In genomic region chr2:439077-439476, GRCh38 we compare ENCODE assay signal across 21 cellular contexts.
DNase-seq lines count a peak whose midpoint lies in the region; ATAC-seq, FAIRE-seq and TF ChIP-seq lines count a peak whose summit lies in the region.
"Had no signal": no experiment of that assay in that cellular context is flagged by ENCODE, and none has a peak within 500 bp of the region (broad histone marks: within the 10 kb centered on the region; RNA-seq: fewer than 3 reads in every experiment).

No MANE protein-coding gene starts in this region.

- no peak for TF ChIP-seq RAD21 in A549 (conservative IDR thresholded peaks at IDR 0.05 in 1 of 2, IDR thresholded peaks at IDR 0.05 in 1 of 2)

- intact Hi-C loops in naive thymus-derived CD4-positive, alpha-beta T cell (cut with micrococcal nuclease), result loop anchor here (2.0 to 5.0 kb wide), 3 partner anchors 44 to 177 kb away; partner anchors contain the start of genes ACP1 (in 2 of the 2) and SH3YL1 (in 2 of the 2)

- POLR2A ChIA-PET in A549 (lab: Yijun Ruan, JAX), result no interaction called here
- POLR2A ChIA-PET in naive thymus-derived CD4-positive, alpha-beta T cell (lab: Charles Lee), result interaction anchor here (1.5 to 2.5 kb wide), 2 partner anchors 15 to 45 kb away, joined by 7 to 10 read pairs; no protein-coding TSS in a partner anchor

- no peaks in the 10 kb centered on the region for H3K27me3 ChIP-seq in WERI-Rb-1 (ENCODE audit: insufficient read depth, low read depth, severe bottlenecking)
- no peaks in the 10 kb centered on the region for H3K27me3 ChIP-seq in naive thymus-derived CD4-positive, alpha-beta T cell (ENCODE audit: control insufficient read depth in 2 of 2, insufficient read depth in 2 of 2, low read length in 2 of 2)
- H3K27me3 ChIP-seq: adrenal gland had no signal

- H3K27ac ChIP-seq in A549 (no peak overlapping the region), WERI-Rb-1 (no peak overlapping the region)
- no peak overlapping the region for H3K27ac ChIP-seq in naive thymus-derived CD4-positive, alpha-beta T cell (ENCODE audit: low read depth, low read length)
- H3K27ac ChIP-seq: GM23248 had no signal

- no peaks in the 10 kb centered on the region for H3K9me3 Mint-ChIP-seq in naive thymus-derived CD4-positive, alpha-beta T cell

- DNase-seq in A549 (ENCODE audit: low read depth in 1 of 2, low spot score in 1 of 2) (no peak), ELF-1 (ENCODE audit: low read depth, low spot score) (peak; percentile 38), WERI-Rb-1 (peak; percentile 85), H4 (ENCODE audit: low spot score) (no peak)
- DNase-seq in naive thymus-derived CD4-positive, alpha-beta T cell, result no peak
- no peak for DNase-seq in stimulated activated CD8-positive, alpha-beta memory T cell treated with anti-CD3 and anti-CD28 coated beads, Interleukin-4, amount 100 ng/mL, for 48 hours
- DNase-seq: activated CD4-positive, CD25-positive, alpha-beta regulatory T cell; activated effector memory CD4-positive, alpha-beta T cell treated with Interleukin-2 at 50 U/mL for 16 hours; Calu3; effector CD4-positive, alpha-beta T cell; GF-D8; GM23248; IMR-90; NCI-H2029; stimulated activated CD4-positive, alpha-beta T cell treated with anti-CD3 and anti-CD28 coated beads, Interleukin-12 subunit alpha, Interleukin-12 subunit beta, amount 100 ng/mL, for 4 hours; stimulated activated naive CD4-positive, alpha-beta T cell treated with Interleukin-2 at 50 U/mL for 16 hours; T-helper 1 cell had no signal

- H3K36me3 Mint-ChIP-seq in naive thymus-derived CD4-positive, alpha-beta T cell, result no peaks in the 10 kb centered on the region

- H3K27ac Mint-ChIP-seq in naive thymus-derived CD4-positive, alpha-beta T cell, result peak overlapping the region in 7 of 9 donors; percentile 42 to 98 (median 71)

- H3K9me3 ChIP-seq in A549, result 0 out of 3 replicates have a peak, but pooled peaks cover 5% of the 10 kb centered on the region
- no peaks in the 10 kb centered on the region for H3K9me3 ChIP-seq in WERI-Rb-1 (ENCODE audit: severe bottlenecking)
- no peaks in the 10 kb centered on the region for H3K9me3 ChIP-seq in naive thymus-derived CD4-positive, alpha-beta T cell (ENCODE audit: control insufficient read depth in 2 of 3, low read length in 3 of 3)
- H3K9me3 ChIP-seq: adrenal gland had no signal

- H3K4me2 ChIP-seq in A549, result no peak overlapping the region

- no peaks in the 10 kb centered on the region for H3K36me3 ChIP-seq in WERI-Rb-1
- no peaks in the 10 kb centered on the region for H3K36me3 ChIP-seq in naive thymus-derived CD4-positive, alpha-beta T cell (ENCODE audit: control insufficient read depth in 2 of 3, insufficient read depth in 3 of 3, low read length in 3 of 3)
- H3K36me3 ChIP-seq: adrenal gland had no signal

- ATAC-seq in A549 (no peak; a peak in 1 of 6 replicates), GM21825 (IDR thresholded peaks at IDR 0.05; ENCODE audit: unreplicated experiment) (no peak), HG02973 (IDR thresholded peaks at IDR 0.05; ENCODE audit: unreplicated experiment) (no peak)
- ATAC-seq in naive thymus-derived CD4-positive, alpha-beta T cell, result no peak

- CTCF ChIA-PET in A549 (lab: Yijun Ruan, JAX), result no interaction called here
- CTCF ChIA-PET in naive thymus-derived CD4-positive, alpha-beta T cell (lab: Charles Lee), result no interaction called here

- WGBS in A549 (ENCODE audit: missing lambda C conversion rate), result 36% methylated on average over 17 of the region's 17 CpGs

- H3K4me1 ChIP-seq in A549, result no peaks in the 10 kb centered on the region
- peaks cover 18% of the 10 kb centered on the region in 2 donors for H3K4me1 ChIP-seq in naive thymus-derived CD4-positive, alpha-beta T cell (ENCODE audit: control insufficient read depth in 2 of 2, insufficient read depth in 2 of 2, low read length in 2 of 2)
- H3K4me1 ChIP-seq: adrenal gland had no signal

- no peak for TF ChIP-seq CTCF in A549 (IDR thresholded peaks at IDR 0.05)
- TF ChIP-seq CTCF in WERI-Rb-1 (IDR thresholded peaks at IDR 0.05; ENCODE audit: low read depth, low read length), result no peak

- peak overlapping the region in 4 of 10 donors; percentile 14 to 93 (median 25) for H3K4me3 Mint-ChIP-seq in naive thymus-derived CD4-positive, alpha-beta T cell

- TF ChIP-seq POLR2A in A549 (IDR thresholded peaks at IDR 0.05; ENCODE audit: low read length), result no peak

- peaks cover 0 to 2% (median 0%) of the 10 kb centered on the region in 5 donors for H3K27me3 Mint-ChIP-seq in naive thymus-derived CD4-positive, alpha-beta T cell

- H3K4me3 ChIP-seq in A549 (no peak overlapping the region), WERI-Rb-1 (ENCODE audit: low read depth, low read length) (no peak overlapping the region)
- no peak overlapping the region for H3K4me3 ChIP-seq in naive thymus-derived CD4-positive, alpha-beta T cell (ENCODE audit: low read length)
- H3K4me3 ChIP-seq: adrenal gland, GM23248 had no signal

- no peak for TF ChIP-seq EP300 in A549 (IDR thresholded peaks at IDR 0.05)

- FAIRE-seq in A549 (lab: Jason Lieb, UNC), result no peak
- FAIRE-seq: GM12892 had no signal

- H3K4me1 Mint-ChIP-seq in naive thymus-derived CD4-positive, alpha-beta T cell, result peaks cover 14 to 31% (median 24%) of the 10 kb centered on the region in 7 donors

TF ChIP-seq in A549, 52 proteins besides CTCF, POLR2A, EP300 and RAD21:
- peak; percentile 32; the same call in 1 of the 2 replicates for TF ChIP-seq USF2 (IDR thresholded peaks at IDR 0.05)
- TF ChIP-seq ZSCAN20 (CRISPR knock-in tag; IDR thresholded peaks at IDR 0.05), result no peak
- TF ChIP-seq RARB (CRISPR knock-in tag; IDR thresholded peaks at IDR 0.05), result no peak
- TF ChIP-seq PHF8 (IDR thresholded peaks at IDR 0.05; ENCODE audit: borderline replicate concordance, low read depth), result no peak

Comparison
In these comparisons a context has a peak if more than half of its experiments do, and no peak if none do; other contexts are left out.
1. DNase-seq: peak in ELF-1 (single experiment) and WERI-Rb-1 (single experiment); none in A549 (0 of 2), naive thymus-derived CD4-positive, alpha-beta T cell (0 of 9), stimulated activated CD8-positive, alpha-beta memory T cell treated with anti-CD3 and anti-CD28 coated beads, Interleukin-4, amount 100 ng/mL, for 48 hours (single experiment) and H4 (single experiment).